In the genomic region with DNA sequence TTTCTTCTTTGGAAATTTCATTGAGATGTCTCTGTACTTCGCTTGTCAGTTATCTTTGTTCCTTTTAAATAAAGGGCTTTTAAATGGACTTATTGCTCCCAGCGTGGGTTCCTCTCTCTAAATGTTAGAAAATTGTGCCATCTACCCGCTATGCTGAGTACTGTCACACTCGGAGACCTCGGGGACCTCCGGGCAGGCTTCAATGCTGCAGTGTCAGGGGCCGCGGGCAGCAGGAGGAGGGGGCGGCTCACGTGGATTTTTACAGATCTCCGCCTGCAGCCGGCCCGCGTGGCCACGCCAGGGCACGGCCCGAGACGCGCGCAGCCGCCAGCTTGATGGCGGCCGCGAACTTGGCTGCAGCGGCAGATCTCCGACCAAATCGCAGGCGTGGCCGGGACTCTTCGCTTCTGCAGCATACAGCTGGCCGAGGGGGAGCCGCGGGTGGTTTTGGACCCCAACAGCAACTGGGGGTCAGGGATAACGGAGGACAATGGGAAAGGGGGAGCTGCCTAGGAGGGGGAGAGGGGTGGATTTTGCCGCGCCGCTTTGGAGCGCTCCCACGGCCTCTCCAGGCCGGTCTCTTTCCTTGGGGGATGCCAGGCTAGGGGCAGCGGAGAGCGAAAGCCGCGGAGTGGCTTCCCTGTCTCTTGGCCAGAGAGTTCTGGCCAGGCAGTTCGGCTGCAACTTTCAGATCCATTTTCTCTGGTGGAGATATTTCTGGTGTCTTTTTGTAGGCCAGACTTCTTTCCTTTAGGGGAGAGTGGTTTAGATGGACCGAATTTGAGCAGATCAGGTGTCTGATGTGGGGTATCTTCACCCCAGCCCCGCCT, we compare ENCODE assay signal across 8 cellular contexts. TPM values are rescaled to one million over a fixed set of nuclear protein-coding genes. Genes with fewer than 3 reads are reported as not detected.
DNase-seq lines count a peak whose midpoint lies in the region; ATAC-seq and TF ChIP-seq lines count a peak whose summit lies in the region.

No MANE protein-coding gene starts in this region.

- H3K27me3 ChIP-seq in IMR-90 (ENCODE audit: control insufficient read depth, insufficient read depth, low read length) (no peaks in the 10 kb centered on the region), SK-N-SH (ENCODE audit: insufficient read depth) (peaks cover 43% of the 10 kb centered on the region)

- H2BK15ac ChIP-seq in IMR-90 (ENCODE audit: low read depth, low read length) = peak overlapping the region; percentile 89; the same call in 2 of the 3 replicates

- POLR2A ChIA-PET in IMR-90 (lab: Charles Lee; ENCODE audit: unreplicated experiment) = interaction anchor here (0.5 to 0.8 kb wide), 2 partner anchors 353 to 680 kb away, joined by 3 to 4 read pairs; no protein-coding TSS in a partner anchor
- POLR2A ChIA-PET in SK-N-SH (lab: Yijun Ruan, JAX) = no interaction called here

- H3K4me3 ChIP-seq in AG09309 (ENCODE audit: control insufficient read depth, low read depth, low read length) (peak overlapping the region; percentile 37), IMR-90 (ENCODE audit: insufficient read depth, low read depth, low read length) (peak overlapping the region; percentile 40), SK-N-SH (ENCODE audit: low read depth in 2 of 2, low read length in 1 of 2) (peak overlapping the region; percentile 47 to 68), fibroblast of the aortic adventitia (ENCODE audit: low read depth, low read length) (peak overlapping the region; percentile 67)

- TF ChIP-seq CTCF in AG09309 (IDR thresholded peaks at IDR 0.05; ENCODE audit: control insufficient read depth, insufficient read depth, low read depth, low read length, missing control alignments) (peak; percentile 60), IMR-90 (conservative IDR thresholded peaks at IDR 0.05; ENCODE audit: low read depth, low read length) (peak; percentile 56), SK-N-SH (IDR thresholded peaks at IDR 0.05) (peak; percentile 76), fibroblast of the aortic adventitia (IDR thresholded peaks at IDR 0.05; ENCODE audit: insufficient read depth, low read length) (peak; percentile 60), nephron progenitor cell (IDR thresholded peaks at IDR 0.05) (peak; percentile 60)

- H2BK5ac ChIP-seq in IMR-90 (ENCODE audit: low read depth, low read length, poor library complexity, severe bottlenecking) = peak overlapping the region; percentile 92

- BruUV-seq in IMR-90 (replicated peaks; lab: Mats Ljungman, UMichigan) = no TSS peak

- ATAC-seq in GM18907 (IDR thresholded peaks at IDR 0.05; ENCODE audit: unreplicated experiment) (peak; percentile 73), IMR-90 (ENCODE audit: low read depth) (peak; percentile 46)

- peaks cover 34% of the 10 kb centered on the region for H3K27me3 Mint-ChIP-seq in nephron progenitor cell (ENCODE audit: low read depth, poor library complexity)

- H2BK20ac ChIP-seq in IMR-90 (ENCODE audit: low read depth, low read length) = peak overlapping the region; percentile 71; the same call in 1 of the 2 replicates

- peak overlapping the region; percentile 98 for H3K27ac Mint-ChIP-seq in nephron progenitor cell

- peak overlapping the region; percentile 90 for H3K4me2 ChIP-seq in IMR-90 (ENCODE audit: low read depth, low read length)
- peak overlapping the region; percentile 92 for H3K4me2 ChIP-seq in SK-N-SH

- peak overlapping the region; percentile 92 for H2BK120ac ChIP-seq in IMR-90 (ENCODE audit: low read depth, low read length)

- dilution Hi-C loops in IMR-90 (cut with HindIII; ENCODE audit: low sequenced_read_pairs, unreplicated experiment) = no loop called here

- DNase-seq in AG09309 (ENCODE audit: low read depth) (no peak), IMR-90 (peak; percentile 83), SK-N-SH (peak; percentile 87), fibroblast of the aortic adventitia (ENCODE audit: low read depth) (peak; percentile 85), nephron progenitor cell (peak; percentile 74), kidney glomerular epithelial cell (lab: John Stamatoyannopoulos, UW) (no peak), NCI-H128 (lab: John Stamatoyannopoulos, UW; ENCODE audit: unreplicated experiment) (no peak)

- peak overlapping the region; percentile 94 for H4K91ac ChIP-seq in IMR-90 (ENCODE audit: insufficient read depth, low read depth, low read length)

- 8% methylated on average over 27 of the region's 47 CpGs; no CpG with 5 or more reads in 1 of the 2 experiments for WGBS in IMR-90 (ENCODE audit: extremely low coverage in 2 of 2, insufficient read length in 1 of 2), 2 experiments
- WGBS in SK-N-SH (ENCODE audit: low lambda C conversion rate) = 11% methylated on average over 21 of the region's 47 CpGs

- H3K23ac ChIP-seq in IMR-90 (ENCODE audit: low read depth, low read length) = peak overlapping the region; percentile 100

- peaks cover 98% of the 10 kb centered on the region for H3K4me1 Mint-ChIP-seq in nephron progenitor cell

- no peaks in the 10 kb centered on the region for H3K79me2 ChIP-seq in SK-N-SH (ENCODE audit: insufficient read depth)

- H4K5ac ChIP-seq in IMR-90 (ENCODE audit: low read depth, low read length) = peak overlapping the region; percentile 76

- H4K8ac ChIP-seq in IMR-90 (ENCODE audit: low read depth in 2 of 2, low read length in 2 of 2) = peak overlapping the region; percentile 85 to 92

- H3K9me3 ChIP-seq in IMR-90 (ENCODE audit: control insufficient read depth, insufficient read depth, low read length) (no peaks in the 10 kb centered on the region), SK-N-SH (no peaks in the 10 kb centered on the region)

- peaks cover 41% of the 10 kb centered on the region for H3K36me3 Mint-ChIP-seq in nephron progenitor cell (ENCODE audit: low read depth)

- intact Hi-C loops in IMR-90 (cut with micrococcal nuclease) = no loop called here

- H3K9ac ChIP-seq in IMR-90 (ENCODE audit: low read depth, low read length) = peak overlapping the region; percentile 80
- H3K9ac ChIP-seq in SK-N-SH = no peak overlapping the region

- H3K14ac ChIP-seq in IMR-90 (replicated peaks; ENCODE audit: low read depth, low read length) = peak overlapping the region; percentile 92

- no peaks in the 10 kb centered on the region for H3K9me3 Mint-ChIP-seq in nephron progenitor cell

- in situ Hi-C loops in IMR-90 (cut with MboI; ENCODE audit: low sequenced_read_pairs) = loop anchor here (10.0 to 25.0 kb wide), 3 partner anchors 783 to 1321 kb away; no protein-coding TSS in a partner anchor

- H3F3A ChIP-seq in SK-N-SH (replicated peaks; ENCODE audit: insufficient read depth) = peaks cover 3% of the 10 kb centered on the region

- H2AFZ ChIP-seq in IMR-90 (replicated peaks; ENCODE audit: low read length, poor library complexity) = peak overlapping the region; percentile 83
- H2AFZ ChIP-seq in SK-N-SH (ENCODE audit: low read depth) = peak overlapping the region; percentile 73

- peak overlapping the region; percentile 97 for H3K4me3 Mint-ChIP-seq in nephron progenitor cell

- peaks cover 49% of the 10 kb centered on the region for H3K4me1 ChIP-seq in IMR-90 (ENCODE audit: control insufficient read depth, insufficient read depth, low read length)
- H3K4me1 ChIP-seq in SK-N-SH (ENCODE audit: control insufficient read depth in 1 of 2, insufficient read depth in 2 of 2, low read depth in 1 of 2, low read length in 1 of 2) = peaks cover 0 to 3% of the 10 kb centered on the region in 2 experiments; a peak in 2 of 4 replicates

- CTCF ChIA-PET in IMR-90 (lab: Yijun Ruan, JAX) = interaction anchor here (1.3 to 1.6 kb wide), 3 partner anchors 9 to 1086 kb away, joined by 3 to 11 read pairs (median 7); no protein-coding TSS in a partner anchor
- CTCF ChIA-PET in SK-N-SH (lab: Yijun Ruan, JAX) = interaction anchor here (0.8 to 3.2 kb wide), 13 partner anchors 9 to 1086 kb away, joined by 3 to 36 read pairs (median 3); no protein-coding TSS in a partner anchor

- no peaks in the 10 kb centered on the region for H3K9me2 ChIP-seq in SK-N-SH

- peak overlapping the region; percentile 65; the same call in 1 of the 2 replicates for H2AK5ac ChIP-seq in IMR-90 (ENCODE audit: low read depth, low read length)

- no peaks in the 10 kb centered on the region for H4K20me1 ChIP-seq in IMR-90 (ENCODE audit: insufficient read depth, low read length)
- no peaks in the 10 kb centered on the region for H4K20me1 ChIP-seq in SK-N-SH (ENCODE audit: insufficient read depth)

- TF ChIP-seq RAD21 in IMR-90 (IDR thresholded peaks at IDR 0.05; ENCODE audit: low read length) (peak; percentile 67), SK-N-SH (IDR thresholded peaks at IDR 0.05; ENCODE audit: low read length) (peak; percentile 79)

- H3K27ac ChIP-seq in IMR-90 (ENCODE audit: insufficient read depth, low read length) = peak overlapping the region; percentile 88
- H3K27ac ChIP-seq in SK-N-SH (ENCODE audit: low read depth in 2 of 2, low read length in 1 of 2) = no peak overlapping the region

- H3K18ac ChIP-seq in IMR-90 (ENCODE audit: low read depth, low read length) = peak overlapping the region; percentile 59

- peaks cover 26% of the 10 kb centered on the region for H3K36me3 ChIP-seq in IMR-90 (ENCODE audit: control insufficient read depth, insufficient read depth, low read length)
- no peaks in the 10 kb centered on the region for H3K36me3 ChIP-seq in SK-N-SH (replicated peaks in 1 of 2; ENCODE audit: control insufficient read depth in 1 of 2, insufficient read depth in 2 of 2, low read length in 1 of 2)

- peak overlapping the region; percentile 81 for H2AK9ac ChIP-seq in IMR-90 (replicated peaks; ENCODE audit: low read depth, low read length, poor library complexity)

- H3K4ac ChIP-seq in IMR-90 (ENCODE audit: low read depth, low read length) = peak overlapping the region; percentile 98

- no peak for TF ChIP-seq POLR2A in IMR-90 (IDR thresholded peaks at IDR 0.05; ENCODE audit: low read depth, low read length)

- peaks cover 8 to 28% of the 10 kb centered on the region in 2 experiments; a peak in 3 of 4 replicates for H3K79me1 ChIP-seq in IMR-90 (ENCODE audit: low read depth in 1 of 2, low read length in 2 of 2)

- H3K56ac ChIP-seq in IMR-90 (ENCODE audit: extremely low read depth, insufficient read depth, low read length) = peak overlapping the region; percentile 84

- no peaks in the 10 kb centered on the region for H3K9me1 ChIP-seq in IMR-90 (ENCODE audit: insufficient read depth, low read length)

- TF ChIP-seq EP300 in SK-N-SH (IDR thresholded peaks at IDR 0.05; ENCODE audit: borderline replicate concordance in 1 of 2, low read depth in 1 of 2, low read length in 1 of 2) = no peak

TF ChIP-seq in SK-N-SH, 30 proteins besides CTCF, POLR2A, EP300 and RAD21 (continues in another document):
- TF ChIP-seq SMC3 (IDR thresholded peaks at IDR 0.05; ENCODE audit: low read depth, low read length) = peak; percentile 59

RNA-seq across cellular contexts. Expression of gene NR2F2, which starts 15.3 kb away (rescaled TPM):
- total RNA-seq in IMR-90 (2012; rRNA removed) (20.3 and 28.1 TPM in 2 replicates), fibroblast of the aortic adventitia (ENCODE audit: low replicate concordance) (15.5 and 20.2 TPM in 2 replicates)
- polyA plus RNA-seq in IMR-90 (2012; rRNA removed) (161 and 185 TPM in 2 replicates), SK-N-SH (2012; rRNA removed) (2.8 and 3.9 TPM in 2 replicates)
- 113 and 142 TPM in 2 replicates for polyA plus RNA-seq in IMR-90 (2012; cell fraction: cytosol; rRNA removed)
- polyA plus RNA-seq in IMR-90 (2012; cell fraction: nucleus; rRNA removed; ENCODE audit: low replicate concordance) = 109 and 182 TPM in 2 replicates
- 2.8 and 3.7 TPM in 2 replicates for polyA plus RNA-seq in SK-N-SH (2012; cell fraction: cytosol; rRNA removed)
- 3.8 and 5.0 TPM in 2 replicates for polyA plus RNA-seq in SK-N-SH (2012; cell fraction: nucleus; rRNA removed)

Comparison
In these comparisons a context has a peak if more than half of its experiments do, and no peak if none do; other contexts are left out.
1. DNase-seq: peak in IMR-90 (single experiment), SK-N-SH (single experiment), fibroblast of the aortic adventitia (single experiment) and nephron progenitor cell (single experiment); none in AG09309 (single experiment), kidney glomerular epithelial cell (single experiment) and NCI-H128 (single experiment).
2. Peak in every context shown above with its lines, with median percentiles within 50 percentile points of each other: H3K4me3 ChIP-seq and CTCF ChIP-seq.